ENCODE assay signal across 15 cellular contexts in genomic region chr2:234406085-234406484, GRCh38.
DNase-seq lines count a peak whose midpoint lies in the region; ATAC-seq and TF ChIP-seq lines count a peak whose summit lies in the region.
"Had no signal": no experiment of that assay in that cellular context is flagged by ENCODE, and none has a peak within 500 bp of the region (broad histone marks: within the 10 kb centered on the region; RNA-seq: fewer than 3 reads in every experiment).

No MANE protein-coding gene starts in this region.

- no peak overlapping the region for H2BK20ac ChIP-seq in H9 (ENCODE audit: low read depth, low read length, poor library complexity, severe bottlenecking)

- H2BK15ac ChIP-seq in H9 (ENCODE audit: low read depth, low read length), result no peak overlapping the region

- H3K23ac ChIP-seq in H9 (ENCODE audit: insufficient read length, low read depth, low read length), result no peak overlapping the region

- no peak overlapping the region for H4K8ac ChIP-seq in H9 (replicated peaks; ENCODE audit: insufficient read length, low read depth, low read length)

- TF ChIP-seq CTCF in Loucy (conservative IDR thresholded peaks at IDR 0.05; ENCODE audit: low read length), result peak; percentile 58
- TF ChIP-seq CTCF in epithelial cell of esophagus (IDR thresholded peaks at IDR 0.05; ENCODE audit: insufficient read depth, low read depth, low read length, missing control alignments), result peak; percentile 20
- TF ChIP-seq CTCF in H9 (conservative IDR thresholded peaks at IDR 0.05), result no peak

- H2AFZ ChIP-seq in Loucy (ENCODE audit: low read length) (no peak overlapping the region), H9 (ENCODE audit: low read length) (no peak overlapping the region)

- peak; percentile 9 for DNase-seq in COR-L47 (lab: John Stamatoyannopoulos, UW)
- DNase-seq in RPMI8226, result peak; percentile 9
- DNase-seq in epithelial cell of esophagus (ENCODE audit: low read depth), result peak; percentile 27
- DNase-seq in H9, result no peak
- no peak for DNase-seq in stimulated activated naive CD8-positive, alpha-beta T cell treated with anti-CD3 and anti-CD28 coated beads, Interleukin-15, Interleukin-2, amounts not matched to agents 100 U/mL and 50 U/mL, for 24 hours
- DNase-seq: activated CD4-positive, alpha-beta T cell treated with anti-CD3 and anti-CD28 coated beads, Interleukin-2, amount 10 ng/mL, durations not matched to agents 24 days and 14 days; activated naive CD4-positive, alpha-beta T cell treated with anti-CD3 and anti-CD28 coated beads for 36 hours; heart right ventricle; NCI-H2171; nucleus accumbens; stimulated activated CD4-positive, alpha-beta T cell treated with anti-CD3 and anti-CD28 coated beads, Interleukin-2, amount 100 ng/mL, for 48 hours had no signal

- H3K27me3 Mint-ChIP-seq in H9 (ENCODE audit: low read depth), result peaks cover 15% of the 10 kb centered on the region
- H3K27me3 Mint-ChIP-seq: activated CD4-positive, alpha-beta T cell treated with anti-CD3 and anti-CD28 coated beads, Interleukin-2, amount 10 ng/mL, durations not matched to agents 24 days and 14 days had no signal

- H3K4me2 ChIP-seq in Loucy (ENCODE audit: low read depth, low read length, poor library complexity, severe bottlenecking) (no peak overlapping the region), H9 (ENCODE audit: insufficient read depth, insufficient read length, low read length) (no peak overlapping the region)

- no peak overlapping the region for H2BK5ac ChIP-seq in H9 (ENCODE audit: insufficient read length, low read length)

- H3K27ac ChIP-seq in H9 (ENCODE audit: insufficient read length, low read depth, low read length), result no peak overlapping the region
- H3K27ac ChIP-seq: suprapubic skin had no signal

- no peaks in the 10 kb centered on the region; a peak in 1 of 5 replicates for H3K9me3 Mint-ChIP-seq in H9
- H3K9me3 Mint-ChIP-seq: activated naive CD4-positive, alpha-beta T cell treated with anti-CD3 and anti-CD28 coated beads for 36 hours had no signal

- H3K9me3 ChIP-seq in Loucy (ENCODE audit: insufficient read depth, low read depth, low read length) (no peaks in the 10 kb centered on the region), H9 (ENCODE audit: control insufficient read depth, low read depth, low read length) (no peaks in the 10 kb centered on the region)
- H3K9me3 ChIP-seq: heart right ventricle, suprapubic skin had no signal

- H3K4ac ChIP-seq in H9 (ENCODE audit: low read depth, low read length), result no peak overlapping the region

- no peak overlapping the region for H2BK12ac ChIP-seq in H9 (ENCODE audit: insufficient read length, low read depth, low read length)

- no peaks in the 10 kb centered on the region for H3K23me2 ChIP-seq in H9 (ENCODE audit: insufficient read length, low read depth, low read length, poor library complexity, severe bottlenecking)

- H3K36me3 Mint-ChIP-seq in H9 (ENCODE audit: insufficient read depth in 1 of 3, low read depth in 3 of 3), result no peaks in the 10 kb centered on the region; a peak in 1 of 7 replicates

- no CpG with 5 or more reads among the region's 9 CpGs for WGBS in H9 (ENCODE audit: extremely low coverage, insufficient read length, low lambda C conversion rate)

- H3K9ac ChIP-seq in Loucy (ENCODE audit: low read depth, low read length, poor library complexity, severe bottlenecking), result no peak overlapping the region
- H3K9ac ChIP-seq in H9 (ENCODE audit: extremely low read depth, insufficient read length, low read length), result no peak overlapping the region

- no peak overlapping the region for H3K56ac ChIP-seq in H9 (ENCODE audit: insufficient read length, low read depth, low read length)

- no peaks in the 10 kb centered on the region for H3K36me3 ChIP-seq in Loucy (ENCODE audit: insufficient read depth, low read length)
- H3K36me3 ChIP-seq: heart right ventricle, suprapubic skin had no signal

- H3K79me2 ChIP-seq in Loucy (ENCODE audit: insufficient read depth, low read length), result no peaks in the 10 kb centered on the region
- no peaks in the 10 kb centered on the region for H3K79me2 ChIP-seq in H9 (ENCODE audit: insufficient read depth, low read length)

- no peak for TF ChIP-seq POLR2A in GM18505 (IDR thresholded peaks at IDR 0.05; ENCODE audit: borderline replicate concordance, extremely low read depth, insufficient read depth, insufficient read length)

- no peak overlapping the region for H3K18ac ChIP-seq in H9 (ENCODE audit: insufficient read length, low read depth, low read length)

- H3K27ac Mint-ChIP-seq in H9, result no peak overlapping the region
- H3K27ac Mint-ChIP-seq: activated CD4-positive, alpha-beta T cell treated with anti-CD3 and anti-CD28 coated beads, Interleukin-2, amount 10 ng/mL, durations not matched to agents 24 days and 14 days; activated naive CD4-positive, alpha-beta T cell treated with anti-CD3 and anti-CD28 coated beads for 36 hours had no signal

- no peak overlapping the region for H4K5ac ChIP-seq in H9 (ENCODE audit: insufficient read length, low read depth, low read length)

- no peaks in the 10 kb centered on the region for H3K4me1 ChIP-seq in Loucy (ENCODE audit: insufficient read depth, low read length, poor library complexity, severe bottlenecking)
- 0 out of 2 replicates have a peak, but pooled peaks cover 2% of the 10 kb centered on the region for H3K4me1 ChIP-seq in H9 (ENCODE audit: insufficient read depth, low read length)
- H3K4me1 ChIP-seq: suprapubic skin had no signal

- no peaks in the 10 kb centered on the region for H3K79me1 ChIP-seq in H9 (ENCODE audit: insufficient read depth, low read depth, low read length, poor library complexity, severe bottlenecking)

- H3K4me3 ChIP-seq in Loucy (ENCODE audit: low read length, poor library complexity, severe bottlenecking) (no peak overlapping the region), epithelial cell of esophagus (ENCODE audit: low read length) (no peak overlapping the region)
- H3K4me3 ChIP-seq: heart right ventricle, suprapubic skin had no signal

- H3K4me1 Mint-ChIP-seq in H9, result peaks cover 15 to 18% of the 10 kb centered on the region in 2 experiments

- no peaks in the 10 kb centered on the region for H3F3A ChIP-seq in Loucy (ENCODE audit: low read depth)

- no peak overlapping the region for H4K91ac ChIP-seq in H9 (ENCODE audit: insufficient read length, low read depth, low read length)

- no peak overlapping the region for H3K14ac ChIP-seq in H9 (ENCODE audit: insufficient read depth, low read length)

- H2BK120ac ChIP-seq in H9 (ENCODE audit: low read depth, low read length, poor library complexity, severe bottlenecking), result no peak overlapping the region

- H3K9me2 ChIP-seq in Loucy (replicated peaks; ENCODE audit: low read depth, low read length), result no peaks in the 10 kb centered on the region

- no peak overlapping the region for H3K4me3 Mint-ChIP-seq in H9
- H3K4me3 Mint-ChIP-seq: activated CD4-positive, alpha-beta T cell treated with anti-CD3 and anti-CD28 coated beads, Interleukin-2, amount 10 ng/mL, durations not matched to agents 24 days and 14 days; activated naive CD4-positive, alpha-beta T cell treated with anti-CD3 and anti-CD28 coated beads for 36 hours had no signal

- no peak for ATAC-seq in stimulated activated naive CD8-positive, alpha-beta T cell treated with anti-CD3 and anti-CD28 coated beads, Interleukin-15, Interleukin-2, amounts not matched to agents 100 U/mL and 50 U/mL, for 24 hours
- ATAC-seq in GM19452 (IDR thresholded peaks at IDR 0.05; ENCODE audit: unreplicated experiment) (no peak), GM18505 (IDR thresholded peaks at IDR 0.05; ENCODE audit: unreplicated experiment) (no peak)
- ATAC-seq: heart right ventricle had no signal

- H3T11ph ChIP-seq in H9 (ENCODE audit: low read length), result no peak overlapping the region

- no peak overlapping the region for H2AK5ac ChIP-seq in H9 (ENCODE audit: insufficient read length, low read length)

- H3K27me3 ChIP-seq in Loucy (ENCODE audit: insufficient read depth, low read length, poor library complexity, severe bottlenecking) (no peaks in the 10 kb centered on the region), H9 (ENCODE audit: insufficient read depth, low read length) (no peaks in the 10 kb centered on the region)
- H3K27me3 ChIP-seq: suprapubic skin had no signal

- no peaks in the 10 kb centered on the region for H4K20me1 ChIP-seq in Loucy (ENCODE audit: insufficient read depth, low read length, poor library complexity, severe bottlenecking)
- H4K20me1 ChIP-seq in H9 (ENCODE audit: control insufficient read depth, insufficient read depth, insufficient read length), result no peaks in the 10 kb centered on the region

Comparison
In these comparisons a context has a peak if more than half of its experiments do, and no peak if none do; other contexts are left out.
1. DNase-seq: peak in COR-L47 (single experiment), RPMI8226 (single experiment) and epithelial cell of esophagus (single experiment); none in H9 (single experiment) and stimulated activated naive CD8-positive, alpha-beta T cell treated with anti-CD3 and anti-CD28 coated beads, Interleukin-15, Interleukin-2, amounts not matched to agents 100 U/mL and 50 U/mL, for 24 hours (single experiment).